Comparison of ENCODE assay signal across 8 cellular contexts in the genomic region with DNA sequence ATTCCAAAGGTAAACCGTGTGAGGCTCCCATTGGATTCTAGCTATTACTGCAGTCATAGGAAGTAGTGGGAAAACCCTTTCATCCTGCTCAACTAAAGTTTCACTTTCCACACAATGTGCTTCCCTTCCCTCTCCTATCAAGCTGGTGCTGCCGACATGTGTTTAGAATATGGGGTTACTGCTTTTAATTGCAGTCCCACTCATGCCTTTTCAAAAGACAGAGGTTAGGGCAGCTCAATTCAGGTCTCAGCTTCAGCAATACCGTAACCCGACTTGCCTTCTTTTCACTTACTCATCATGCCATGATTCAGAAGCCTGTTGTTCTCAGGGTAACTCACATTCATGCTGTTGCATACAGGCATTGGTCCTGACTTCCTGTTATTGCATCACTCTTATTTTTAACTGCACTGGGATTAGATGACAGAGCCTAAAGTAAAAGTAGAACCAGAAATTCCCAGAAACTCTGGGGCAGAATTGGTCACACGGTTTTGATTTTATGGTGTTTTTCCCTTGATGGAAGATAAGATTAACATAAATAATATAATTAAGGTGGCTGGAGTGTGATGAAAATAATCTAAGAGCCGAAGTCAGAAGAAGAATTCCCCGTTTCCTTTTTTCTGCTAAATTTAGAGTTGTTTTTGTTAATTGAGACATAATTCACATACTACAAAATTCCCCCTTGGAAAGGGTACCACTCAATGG. TPM values are rescaled to one million over a fixed set of nuclear protein-coding genes. Genes with fewer than 3 reads are reported as not detected.
DNase-seq lines count a peak whose midpoint lies in the region; ATAC-seq lines count a peak whose summit lies in the region.

No MANE protein-coding gene starts in this region.

- H3K27ac Mint-ChIP-seq in activated naive CD8-positive, alpha-beta T cell treated with anti-CD3 and anti-CD28 coated beads, Interleukin-2, amount 50 U/mL, for 24 hours: peak overlapping the region; percentile 61
- peak overlapping the region; percentile 88 for H3K27ac Mint-ChIP-seq in stimulated activated naive CD8-positive, alpha-beta T cell treated with anti-CD3 and anti-CD28 coated beads, Interleukin-15, Interleukin-2, amounts not matched to agents 100 ng/mL and 50 ng/mL, for 24 hours

- peak; percentile 97 for ATAC-seq in activated naive CD8-positive, alpha-beta T cell treated with anti-CD3 and anti-CD28 coated beads, Interleukin-2, amount 50 U/mL, for 24 hours
- no peak for ATAC-seq in HG02759 (IDR thresholded peaks at IDR 0.05; ENCODE audit: unreplicated experiment)
- ATAC-seq in HG03439 (IDR thresholded peaks at IDR 0.05; ENCODE audit: unreplicated experiment): no peak
- ATAC-seq in GM21423 (IDR thresholded peaks at IDR 0.05; ENCODE audit: unreplicated experiment): no peak

- peak overlapping the region; percentile 44 for H3K4me3 Mint-ChIP-seq in activated naive CD8-positive, alpha-beta T cell treated with anti-CD3 and anti-CD28 coated beads, Interleukin-2, amount 50 U/mL, for 24 hours
- peak overlapping the region; percentile 1 for H3K4me3 Mint-ChIP-seq in stimulated activated naive CD8-positive, alpha-beta T cell treated with anti-CD3 and anti-CD28 coated beads, Interleukin-15, Interleukin-2, amounts not matched to agents 100 ng/mL and 50 ng/mL, for 24 hours

- no peaks in the 10 kb centered on the region for H3K36me3 Mint-ChIP-seq in activated naive CD8-positive, alpha-beta T cell treated with anti-CD3 and anti-CD28 coated beads, Interleukin-2, amount 50 U/mL, for 24 hours (ENCODE audit: low read depth)
- no peaks in the 10 kb centered on the region for H3K36me3 Mint-ChIP-seq in stimulated activated naive CD8-positive, alpha-beta T cell treated with anti-CD3 and anti-CD28 coated beads, Interleukin-15, Interleukin-2, amounts not matched to agents 100 ng/mL and 50 ng/mL, for 24 hours (ENCODE audit: low read depth)

- DNase-seq in COLO829 (ENCODE audit: low spot score) (peak; percentile 32), M059J (ENCODE audit: low read depth) (peak; percentile 94), hepatic stellate cell (ENCODE audit: low spot score) (peak; percentile 70)
- DNase-seq in activated naive CD8-positive, alpha-beta T cell treated with anti-CD3 and anti-CD28 coated beads, Interleukin-2, amount 50 U/mL, for 24 hours: no peak

- H3K27me3 Mint-ChIP-seq in activated naive CD8-positive, alpha-beta T cell treated with anti-CD3 and anti-CD28 coated beads, Interleukin-2, amount 50 U/mL, for 24 hours: peaks cover 4% of the 10 kb centered on the region
- H3K27me3 Mint-ChIP-seq in stimulated activated naive CD8-positive, alpha-beta T cell treated with anti-CD3 and anti-CD28 coated beads, Interleukin-15, Interleukin-2, amounts not matched to agents 100 ng/mL and 50 ng/mL, for 24 hours: peaks cover 11% of the 10 kb centered on the region

- peaks cover 50% of the 10 kb centered on the region for H3K4me1 Mint-ChIP-seq in activated naive CD8-positive, alpha-beta T cell treated with anti-CD3 and anti-CD28 coated beads, Interleukin-2, amount 50 U/mL, for 24 hours
- peaks cover 43% of the 10 kb centered on the region for H3K4me1 Mint-ChIP-seq in stimulated activated naive CD8-positive, alpha-beta T cell treated with anti-CD3 and anti-CD28 coated beads, Interleukin-15, Interleukin-2, amounts not matched to agents 100 ng/mL and 50 ng/mL, for 24 hours (ENCODE audit: low read depth)

- H3K9me3 Mint-ChIP-seq in activated naive CD8-positive, alpha-beta T cell treated with anti-CD3 and anti-CD28 coated beads, Interleukin-2, amount 50 U/mL, for 24 hours: no peaks in the 10 kb centered on the region
- no peaks in the 10 kb centered on the region for H3K9me3 Mint-ChIP-seq in stimulated activated naive CD8-positive, alpha-beta T cell treated with anti-CD3 and anti-CD28 coated beads, Interleukin-15, Interleukin-2, amounts not matched to agents 100 ng/mL and 50 ng/mL, for 24 hours

RNA-seq across cellular contexts. Expression of a gene that starts 45.7 kb away (rescaled TPM):
- total RNA-seq in M059J (2014; rRNA removed; shearing (Covaris generic)): not detected in 2 replicates

RNA-seq across cellular contexts. Expression of a gene that starts 52.6 kb away (rescaled TPM):
- 0.05 TPM in 1 of 2 replicates, not detected in the other for total RNA-seq in M059J (2014; rRNA removed; shearing (Covaris generic))

RNA-seq across cellular contexts. Expression of a gene that starts 59.1 kb away (rescaled TPM):
- 9.8 and 12.5 TPM in 2 replicates for total RNA-seq in M059J (2014; rRNA removed; shearing (Covaris generic))
